ENCODE assay signal across 13 cellular contexts in genomic region chr16:89300311-89300975, GRCh38.
DNase-seq lines count a peak whose midpoint lies in the region; ATAC-seq, FAIRE-seq and TF ChIP-seq lines count a peak whose summit lies in the region.
"Had no signal": no experiment of that assay in that cellular context is flagged by ENCODE, and none has a peak within 500 bp of the region (broad histone marks: within the 10 kb centered on the region; RNA-seq: fewer than 3 reads in every experiment).

No MANE protein-coding gene starts in this region.

- H3K27me3 ChIP-seq in SK-N-SH (ENCODE audit: insufficient read depth) (no peaks in the 10 kb centered on the region), bronchial epithelial cell (ENCODE audit: control insufficient read depth, insufficient read depth, low read length) (no peaks in the 10 kb centered on the region), left lung (no peaks in the 10 kb centered on the region)

- H3K4me1 ChIP-seq in SK-N-SH (ENCODE audit: control insufficient read depth in 1 of 2, insufficient read depth in 2 of 2, low read depth in 1 of 2, low read length in 1 of 2) (peaks cover 8 to 31% of the 10 kb centered on the region in 2 experiments; a peak in 3 of 4 replicates), left lung (peaks cover 6 to 67% of the 10 kb centered on the region in 2 donors)

- TF ChIP-seq CTCF in SK-N-SH (IDR thresholded peaks at IDR 0.05) (no peak), bronchial epithelial cell (IDR thresholded peaks at IDR 0.05; ENCODE audit: insufficient read depth, low read length, severe bottlenecking) (no peak), left lung (IDR thresholded peaks at IDR 0.05) (no peak)

- H3K9me3 ChIP-seq in SK-N-SH (no peaks in the 10 kb centered on the region), left lung (no peaks in the 10 kb centered on the region)

- peak overlapping the region; percentile 68; the same call in 1 of the 2 replicates for H3K4me2 ChIP-seq in SK-N-SH
- H3K4me2 ChIP-seq: PC-9 had no signal

- H3K9me2 ChIP-seq in SK-N-SH = no peaks in the 10 kb centered on the region

- POLR2A ChIA-PET in SK-N-SH (lab: Yijun Ruan, JAX) = no interaction called here

- peaks cover 69% of the 10 kb centered on the region for H4K20me1 ChIP-seq in SK-N-SH (ENCODE audit: insufficient read depth)

- TF ChIP-seq POLR2A in GM12892 (IDR thresholded peaks at IDR 0.05; ENCODE audit: low read depth, low read length) = no peak

- FAIRE-seq in bronchial epithelial cell (lab: Jason Lieb, UNC) (peak; percentile 28), GM12892 (lab: Jason Lieb, UNC) (no peak)

- peaks cover 19% of the 10 kb centered on the region for H3F3A ChIP-seq in SK-N-SH (replicated peaks; ENCODE audit: insufficient read depth)

- intact Hi-C loops in left lung (cut with DNase I) = no loop called here

- H3K36me3 ChIP-seq in SK-N-SH (replicated peaks in 1 of 2; ENCODE audit: control insufficient read depth in 1 of 2, insufficient read depth in 2 of 2, low read length in 1 of 2) (peaks cover 11 to 25% of the 10 kb centered on the region in 2 experiments), bronchial epithelial cell (ENCODE audit: control insufficient read depth, insufficient read depth, low read length) (peaks cover 54% of the 10 kb centered on the region), left lung (peaks cover 0 to 63% of the 10 kb centered on the region in 2 donors)

- no peak for ATAC-seq in SK-N-SH treated with all-trans-retinoic acid at 6 μM for 48 hours
- peak; percentile 63 for ATAC-seq in left lung
- no peak for ATAC-seq in GM19452 (IDR thresholded peaks at IDR 0.05; ENCODE audit: unreplicated experiment)

- CTCF ChIA-PET in SK-N-SH (lab: Yijun Ruan, JAX) = no interaction called here

- no peak overlapping the region for H3K9ac ChIP-seq in SK-N-SH

- no peak for TF ChIP-seq RAD21 in SK-N-SH (IDR thresholded peaks at IDR 0.05; ENCODE audit: low read length)

- no peak for TF ChIP-seq EP300 in SK-N-SH (IDR thresholded peaks at IDR 0.05; ENCODE audit: borderline replicate concordance in 1 of 2, low read depth in 1 of 2, low read length in 1 of 2)

- H2AFZ ChIP-seq in SK-N-SH (ENCODE audit: low read depth) = no peak overlapping the region
- H2AFZ ChIP-seq: PC-9 had no signal

- DNase-seq in SK-N-SH (no peak), bronchial epithelial cell (ENCODE audit: low read depth) (no peak), left lung (peak in 1 of 2 donors; percentile 73), superior temporal gyrus (ENCODE audit: extremely low spot score) (peak; percentile 16), kidney tubule cell (ENCODE audit: low spot score) (no peak), GM12892 (ENCODE audit: insufficient read length) (no peak)
- DNase-seq: activated CD4-positive, alpha-beta T cell treated with anti-CD3 and anti-CD28 coated beads, Interleukin-2, amount 50 U/mL, for 1 hour; cortex of kidney; NCI-H1417; PC-9; stimulated activated naive CD4-positive, alpha-beta T cell treated with Interleukin-2 at 50 U/mL for 16 hours had no signal

- WGBS in SK-N-SH (ENCODE audit: low lambda C conversion rate) = 91% methylated on average over 18 of the region's 21 CpGs

- peaks cover 78% of the 10 kb centered on the region for H3K79me2 ChIP-seq in SK-N-SH (ENCODE audit: insufficient read depth)

- no peak overlapping the region for H3K4me3 ChIP-seq in SK-N-SH (ENCODE audit: low read depth in 2 of 2, low read length in 1 of 2)
- no peak overlapping the region for H3K4me3 ChIP-seq in bronchial epithelial cell (ENCODE audit: low read depth, low read length)
- no peak overlapping the region for H3K4me3 ChIP-seq in left lung
- H3K4me3 ChIP-seq: PC-9 had no signal

- H3K27ac ChIP-seq in SK-N-SH (ENCODE audit: low read depth in 2 of 2, low read length in 1 of 2) (peak overlapping the region in 1 of 2 experiments; percentile 81; a peak in 3 of 4 replicates), left lung (peak overlapping the region; percentile 51 to 67)
- H3K27ac ChIP-seq: PC-9 had no signal

TF ChIP-seq in SK-N-SH, 30 proteins besides CTCF, POLR2A, EP300 and RAD21:
- TF ChIP-seq IRF3 (IDR thresholded peaks at IDR 0.05; ENCODE audit: low read depth, low read length) (no peak), FOSL2 (IDR thresholded peaks at IDR 0.05; ENCODE audit: borderline replicate concordance, low read depth) (no peak), USF1 (IDR thresholded peaks at IDR 0.05; ENCODE audit: borderline replicate concordance, low read depth) (no peak), MXI1 (IDR thresholded peaks at IDR 0.05; ENCODE audit: low read depth, low read length) (no peak), TAF1 (IDR thresholded peaks at IDR 0.05; ENCODE audit: borderline replicate concordance, low read depth, low read length) (no peak), NFIC (IDR thresholded peaks at IDR 0.05; ENCODE audit: borderline replicate concordance) (no peak), MEF2A (IDR thresholded peaks at IDR 0.05; ENCODE audit: borderline replicate concordance, low read depth) (no peak), EZH2phosphoT487 (IDR thresholded peaks at IDR 0.05; ENCODE audit: borderline replicate concordance, low read depth) (no peak), TCF12 (IDR thresholded peaks at IDR 0.05) (no peak), FOXM1 (IDR thresholded peaks at IDR 0.05; ENCODE audit: low read depth) (no peak)

TF ChIP-seq in SK-N-SH treated with all-trans-retinoic acid at 6 μM for 48 hours, 23 proteins besides CTCF, POLR2A, EP300 and RAD21:
- no peak for TF ChIP-seq TSHZ2 (CRISPR knock-in tag; IDR thresholded peaks at IDR 0.05)
- no peak for TF ChIP-seq ARNTL (CRISPR knock-in tag; IDR thresholded peaks at IDR 0.05; ENCODE audit: borderline replicate concordance, low read depth)
- no peak for TF ChIP-seq ZNF565 (CRISPR knock-in tag; conservative IDR thresholded peaks at IDR 0.05; ENCODE audit: low read depth)
- no peak for TF ChIP-seq ZNF8 (CRISPR knock-in tag; IDR thresholded peaks at IDR 0.05)
